Comparison of ENCODE assay signal across 16 cellular contexts in the genomic region with DNA sequence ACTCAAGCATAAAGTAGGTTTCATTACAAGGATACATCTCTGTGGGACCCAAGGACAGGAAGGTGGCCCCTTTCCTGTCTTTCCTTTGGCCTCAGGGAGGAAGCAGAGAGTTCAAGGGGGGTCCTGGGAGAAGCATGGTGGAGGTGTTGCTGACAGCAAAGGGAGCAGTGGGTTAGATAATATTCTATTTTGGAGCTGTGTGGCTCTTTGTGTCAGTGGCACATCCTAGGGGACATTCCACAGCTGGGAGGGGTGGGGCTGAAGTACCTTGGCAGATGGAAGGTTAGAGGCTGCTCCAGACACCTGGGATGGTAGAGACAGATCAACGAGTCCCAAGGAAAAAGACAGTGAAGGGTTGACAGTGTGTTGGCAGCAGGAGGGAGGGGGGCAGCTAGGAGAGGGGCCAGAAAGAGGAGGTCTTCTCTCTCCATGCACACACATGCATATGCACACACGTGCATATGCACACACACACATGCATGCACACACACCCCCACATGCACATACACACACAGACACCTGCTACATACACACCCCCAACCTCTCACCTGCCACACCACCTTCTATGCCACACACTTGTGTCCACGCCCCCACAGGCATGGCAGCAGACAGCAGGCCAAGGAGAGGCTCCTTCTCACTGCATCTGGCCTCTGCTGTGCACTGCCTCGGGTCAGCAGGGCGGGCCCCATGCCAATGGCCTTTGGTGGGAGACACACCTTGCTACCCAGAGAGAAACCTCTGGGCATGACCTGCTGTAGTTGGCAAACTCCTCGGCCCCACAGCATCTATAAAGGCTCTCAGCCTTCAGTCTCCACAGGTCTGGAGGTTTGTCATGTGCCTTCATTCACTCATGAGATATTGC. TPM values are rescaled to one million over a fixed set of nuclear protein-coding genes. Genes with fewer than 3 reads are reported as not detected.
"Had no signal": no experiment of that assay in that cellular context is flagged by ENCODE, and none has a peak within 500 bp of the region (broad histone marks: within the 10 kb centered on the region; RNA-seq: fewer than 3 reads in every experiment).

No MANE protein-coding gene starts in this region.

- H3K27me3 Mint-ChIP-seq: activated naive CD4-positive, alpha-beta T cell treated with anti-CD3 and anti-CD28 coated beads, Interleukin-2, amount 50 U/mL, for 24 hours had no signal

- H3K9me3 ChIP-seq: adrenal gland, lower lobe of right lung, psoas muscle, suprapubic skin had no signal

- H3K36me3 ChIP-seq: adrenal gland, lower lobe of right lung, suprapubic skin had no signal

- H3K27ac Mint-ChIP-seq: activated naive CD4-positive, alpha-beta T cell treated with anti-CD3 and anti-CD28 coated beads, Interleukin-2, amount 50 U/mL, for 24 hours; nephron had no signal

- H3K4me3 ChIP-seq: adrenal gland, lower lobe of right lung, psoas muscle, suprapubic skin had no signal

- H3K4me3 Mint-ChIP-seq: activated naive CD4-positive, alpha-beta T cell treated with anti-CD3 and anti-CD28 coated beads, Interleukin-2, amount 50 U/mL, for 24 hours; nephron had no signal

- H3K4me1 ChIP-seq: adrenal gland had no signal

- H3K27me3 ChIP-seq: adrenal gland, suprapubic skin had no signal

- H3K27ac ChIP-seq: adrenal gland, lower lobe of right lung, psoas muscle, suprapubic skin had no signal

- ATAC-seq: lower lobe of right lung; stimulated activated naive CD8-positive, alpha-beta T cell treated with anti-CD3 and anti-CD28 coated beads, Interleukin-15, Interleukin-2, amounts not matched to agents 100 U/mL and 50 U/mL, for 24 hours had no signal

- H3K9me3 Mint-ChIP-seq: activated naive CD4-positive, alpha-beta T cell treated with anti-CD3 and anti-CD28 coated beads, Interleukin-2, amount 50 U/mL, for 24 hours had no signal

- DNase-seq: activated CD4-positive, CD25-positive, alpha-beta regulatory T cell treated with anti-CD3 and anti-CD28 coated beads, Interleukin-2, amount 50 U/mL, for 72 hours; activated effector memory CD4-positive, alpha-beta T cell treated with Interleukin-2 at 50 U/mL for 16 hours; adrenal gland; caudate nucleus; kidney glomerular epithelial cell; lower lobe of right lung; stimulated activated naive CD8-positive, alpha-beta T cell treated with anti-CD3 and anti-CD28 coated beads, Interleukin-15, Interleukin-2, amounts not matched to agents 100 U/mL and 50 U/mL, for 24 hours; T-helper 9 cell; trophoblast cell had no signal

- H3K36me3 Mint-ChIP-seq: activated naive CD4-positive, alpha-beta T cell treated with anti-CD3 and anti-CD28 coated beads, Interleukin-2, amount 50 U/mL, for 24 hours had no signal

RNA-seq across cellular contexts. Expression of gene MYL7, which starts 12.2 kb away (rescaled TPM):
- total RNA-seq: adrenal gland, glomerular endothelial cell, osteocyte, sciatic nerve, suprapubic skin had no signal
